In genomic region chr7:121546632-121547340, GRCh38 we compare ENCODE assay signal across 14 cellular contexts.
DNase-seq lines count a peak whose midpoint lies in the region; TF ChIP-seq lines count a peak whose summit lies in the region.
"Had no signal": no experiment of that assay in that cellular context is flagged by ENCODE, and none has a peak within 500 bp of the region (broad histone marks: within the 10 kb centered on the region; RNA-seq: fewer than 3 reads in every experiment).

No MANE protein-coding gene starts in this region.

- H3K79me2 ChIP-seq in PC-9 (ENCODE audit: low read depth) = no peaks in the 10 kb centered on the region
- no peaks in the 10 kb centered on the region for H3K79me2 ChIP-seq in smooth muscle cell (ENCODE audit: low read depth)

- H3K4me3 Mint-ChIP-seq in activated T-helper 1 cell treated with anti-CD3 and anti-CD28 coated beads, Interleukin-12 subunit alpha, Interleukin-12 subunit beta, Interleukin-2, Interleukin-4 antibody, amounts not matched to agents 30 ng/mL and 10 ng/mL and 1 ng/mL, durations not matched to agents 14 hours and 24 hours and 36 hours = no peak overlapping the region
- H3K4me3 Mint-ChIP-seq: activated B cell treated with CpG ODN at 0.5 μM for 24 hours had no signal

- H3K4me1 ChIP-seq in PC-9 (replicated peaks; ENCODE audit: insufficient read depth) = peaks cover 32% of the 10 kb centered on the region
- H3K4me1 ChIP-seq in smooth muscle cell (ENCODE audit: low read depth) = peaks cover 5% of the 10 kb centered on the region
- H3K4me1 ChIP-seq: SJCRH30 had no signal

- H3F3A ChIP-seq in PC-9 (ENCODE audit: insufficient read depth, low read depth) (peaks cover 26% of the 10 kb centered on the region), smooth muscle cell (ENCODE audit: low read depth) (no peaks in the 10 kb centered on the region)

- TF ChIP-seq CTCF in PC-9 (conservative IDR thresholded peaks at IDR 0.05) (no peak), smooth muscle cell (IDR thresholded peaks at IDR 0.05; ENCODE audit: borderline replicate concordance, insufficient read depth, poor library complexity, severe bottlenecking) (no peak)

- peak; percentile 53 for DNase-seq in NCI-H748 (lab: John Stamatoyannopoulos, UW; ENCODE audit: unreplicated experiment)
- DNase-seq in NCI-H748 treated with DMSO at 0.1 percent for 48 hours (lab: John Stamatoyannopoulos, UW) = no peak
- no peak for DNase-seq in PC-9
- DNase-seq in fibroblast of peridontal ligament (ENCODE audit: extremely low read depth) = peak; percentile 41
- no peak for DNase-seq in smooth muscle cell (lab: John Stamatoyannopoulos, UW; ENCODE audit: unreplicated experiment)
- DNase-seq in 8988T = no peak
- no peak for DNase-seq in NCI-H345 (lab: John Stamatoyannopoulos, UW)
- no peak for DNase-seq in activated T-helper 1 cell treated with anti-CD3 and anti-CD28 coated beads, Interleukin-12 subunit alpha, Interleukin-12 subunit beta, Interleukin-2, Interleukin-4 antibody, amounts not matched to agents 30 ng/mL and 10 ng/mL and 1 ng/mL, durations not matched to agents 14 hours and 24 hours and 36 hours (ENCODE audit: low spot score)
- DNase-seq: activated B cell treated with CpG ODN at 0.5 μM for 24 hours; activated CD8-positive, alpha-beta memory T cell treated with anti-CD3 and anti-CD28 coated beads for 24 hours; esophagus squamous epithelium; heart left ventricle had no signal

- H3K9ac ChIP-seq in smooth muscle cell (ENCODE audit: low read depth) = no peak overlapping the region

- H3K27me3 Mint-ChIP-seq in activated T-helper 1 cell treated with anti-CD3 and anti-CD28 coated beads, Interleukin-12 subunit alpha, Interleukin-12 subunit beta, Interleukin-2, Interleukin-4 antibody, amounts not matched to agents 30 ng/mL and 10 ng/mL and 1 ng/mL, durations not matched to agents 14 hours and 24 hours and 36 hours (ENCODE audit: insufficient read depth) = peaks cover 3% of the 10 kb centered on the region
- H3K27me3 Mint-ChIP-seq: activated B cell treated with CpG ODN at 0.5 μM for 24 hours had no signal

- H3K27ac Mint-ChIP-seq in activated T-helper 1 cell treated with anti-CD3 and anti-CD28 coated beads, Interleukin-12 subunit alpha, Interleukin-12 subunit beta, Interleukin-2, Interleukin-4 antibody, amounts not matched to agents 30 ng/mL and 10 ng/mL and 1 ng/mL, durations not matched to agents 14 hours and 24 hours and 36 hours = no peak overlapping the region
- H3K27ac Mint-ChIP-seq: activated B cell treated with CpG ODN at 0.5 μM for 24 hours had no signal

- H3K4me2 ChIP-seq in PC-9 (peak overlapping the region; percentile 48), smooth muscle cell (peak overlapping the region; percentile 79)

- POLR2A ChIA-PET in PC-9 (lab: Charles Lee; ENCODE audit: unreplicated experiment) = interaction anchor here (0.7 kb wide), 1 partner anchor 286 kb away, joined by 4 read pairs; no protein-coding TSS in a partner anchor

- H4K20me1 ChIP-seq in PC-9 (ENCODE audit: insufficient read depth) (no peaks in the 10 kb centered on the region), smooth muscle cell (ENCODE audit: low read depth) (no peaks in the 10 kb centered on the region)

- H3K27me3 ChIP-seq in PC-9 (ENCODE audit: insufficient read depth, low read depth) (no peaks in the 10 kb centered on the region), smooth muscle cell (ENCODE audit: low read depth) (no peaks in the 10 kb centered on the region)
- H3K27me3 ChIP-seq: esophagus squamous epithelium, heart left ventricle, SJCRH30 had no signal

- WGBS in smooth muscle cell (ENCODE audit: low lambda C conversion rate) = 87% methylated on average over 4 of the region's 4 CpGs

- H3K36me3 ChIP-seq in PC-9 (ENCODE audit: low read depth) = 0 out of 2 replicates have a peak, but pooled peaks cover 12% of the 10 kb centered on the region
- no peaks in the 10 kb centered on the region for H3K36me3 ChIP-seq in smooth muscle cell (ENCODE audit: low read depth)
- H3K36me3 ChIP-seq: esophagus squamous epithelium, heart left ventricle, SJCRH30 had no signal

- peaks cover 13% of the 10 kb centered on the region for H3K9me3 Mint-ChIP-seq in activated T-helper 1 cell treated with anti-CD3 and anti-CD28 coated beads, Interleukin-12 subunit alpha, Interleukin-12 subunit beta, Interleukin-2, Interleukin-4 antibody, amounts not matched to agents 30 ng/mL and 10 ng/mL and 1 ng/mL, durations not matched to agents 14 hours and 24 hours and 36 hours
- H3K9me3 Mint-ChIP-seq: activated B cell treated with CpG ODN at 0.5 μM for 24 hours had no signal

- H2AFZ ChIP-seq in PC-9 (no peak overlapping the region; the same call in 1 of the 2 replicates), smooth muscle cell (ENCODE audit: low read depth) (peak overlapping the region; percentile 67)

- no peak overlapping the region for H3K27ac ChIP-seq in PC-9
- H3K27ac ChIP-seq in smooth muscle cell (ENCODE audit: low read depth) = peak overlapping the region; percentile 44
- H3K27ac ChIP-seq: C4-2B, esophagus squamous epithelium, heart left ventricle, SJCRH30 had no signal

- no TSS peak for BruUV-seq in PC-9 (replicated peaks; lab: Mats Ljungman, UMichigan)

- H3K4me3 ChIP-seq in PC-9 (no peak overlapping the region), smooth muscle cell (peak overlapping the region; percentile 36)
- H3K4me3 ChIP-seq: esophagus squamous epithelium, heart left ventricle, SJCRH30 had no signal

- H3K4me1 Mint-ChIP-seq in activated T-helper 1 cell treated with anti-CD3 and anti-CD28 coated beads, Interleukin-12 subunit alpha, Interleukin-12 subunit beta, Interleukin-2, Interleukin-4 antibody, amounts not matched to agents 30 ng/mL and 10 ng/mL and 1 ng/mL, durations not matched to agents 14 hours and 24 hours and 36 hours (ENCODE audit: low read depth) = peaks cover 39% of the 10 kb centered on the region

- CTCF ChIA-PET in PC-9 (lab: Charles Lee) = interaction anchor here (0.6 to 1.3 kb wide), 4 partner anchors 175 to 448 kb away, joined by 3 to 8 read pairs (median 6); no protein-coding TSS in a partner anchor

- H3K9me3 ChIP-seq in PC-9 (ENCODE audit: insufficient read depth, low read depth) (peaks cover 35% of the 10 kb centered on the region), smooth muscle cell (replicated peaks; ENCODE audit: low read depth) (no peaks in the 10 kb centered on the region)
- H3K9me3 ChIP-seq: esophagus squamous epithelium, SJCRH30 had no signal

- peaks cover 7% of the 10 kb centered on the region for H3K36me3 Mint-ChIP-seq in activated T-helper 1 cell treated with anti-CD3 and anti-CD28 coated beads, Interleukin-12 subunit alpha, Interleukin-12 subunit beta, Interleukin-2, Interleukin-4 antibody, amounts not matched to agents 30 ng/mL and 10 ng/mL and 1 ng/mL, durations not matched to agents 14 hours and 24 hours and 36 hours (ENCODE audit: low read depth)

- no peaks in the 10 kb centered on the region for H3K9me2 ChIP-seq in PC-9 (ENCODE audit: insufficient read depth)

- intact Hi-C loops in PC-9 (cut with micrococcal nuclease; ENCODE audit: unreplicated experiment) = loop anchor here (1.0 to 5.0 kb wide), 4 partner anchors 179 to 559 kb away; partner anchors contain the start of gene CPED1
- intact Hi-C loops in activated T-helper 1 cell treated with anti-CD3 and anti-CD28 coated beads, Interleukin-12 subunit alpha, Interleukin-12 subunit beta, Interleukin-2, Interleukin-4 antibody, amounts not matched to agents 30 ng/mL and 10 ng/mL and 1 ng/mL, durations not matched to agents 14 hours and 24 hours and 36 hours (cut with micrococcal nuclease) = loop anchor here (1.0 to 5.0 kb wide), 5 partner anchors 108 to 560 kb away; no protein-coding TSS in a partner anchor

Comparison
In these comparisons a context has a peak if more than half of its experiments do, and no peak if none do; other contexts are left out.
1. DNase-seq: peak in NCI-H748 (single experiment) and fibroblast of peridontal ligament (single experiment); none in NCI-H748 treated with DMSO at 0.1 percent for 48 hours (single experiment), PC-9 (0 of 2), smooth muscle cell (single experiment), 8988T (single experiment), NCI-H345 (single experiment) and activated T-helper 1 cell treated with anti-CD3 and anti-CD28 coated beads, Interleukin-12 subunit alpha, Interleukin-12 subunit beta, Interleukin-2, Interleukin-4 antibody, amounts not matched to agents 30 ng/mL and 10 ng/mL and 1 ng/mL, durations not matched to agents 14 hours and 24 hours and 36 hours (single experiment).